Comparison of ENCODE assay signal across 1 cellular context in genomic region chr10:128570596-128570995, GRCh38.
TF ChIP-seq lines count a peak whose summit lies in the region.

No MANE protein-coding gene starts in this region.

TF ChIP-seq in H1, 55 proteins besides CTCF, POLR2A, EP300 and RAD21 (continued from another document):
- TF ChIP-seq CEBPB (IDR thresholded peaks at IDR 0.05; ENCODE audit: low read depth, low read length) (no peak), TEAD4 (IDR thresholded peaks at IDR 0.05; ENCODE audit: low read depth, low read length) (no peak), ZNF274 (IDR thresholded peaks at IDR 0.05; ENCODE audit: borderline replicate concordance, extremely low read depth, low read length) (no peak)
